In genomic region chr1:157505481-157506272, GRCh38 we compare ENCODE assay signal across 7 cellular contexts.
DNase-seq lines count a peak whose midpoint lies in the region; ATAC-seq and TF ChIP-seq lines count a peak whose summit lies in the region.

No MANE protein-coding gene starts in this region.

- no peak overlapping the region for H3K4me2 ChIP-seq in DND-41 (ENCODE audit: insufficient read depth, low read length)

- ATAC-seq in DND-41 (ENCODE audit: insufficient read depth, low read depth) (peak; percentile 92), HG03159 (IDR thresholded peaks at IDR 0.05; ENCODE audit: unreplicated experiment) (peak; percentile 91)

- in situ Hi-C loops in astrocyte of the spinal cord (cut with HindIII; ENCODE audit: low sequenced_read_pairs) = no loop called here

- no peak overlapping the region for H2AFZ ChIP-seq in DND-41 (ENCODE audit: low read depth, low read length)

- H3K4me1 ChIP-seq in DND-41 (ENCODE audit: insufficient read depth, low read length) = no peaks in the 10 kb centered on the region

- no peaks in the 10 kb centered on the region for H3K79me2 ChIP-seq in DND-41 (ENCODE audit: insufficient read depth, low read length)

- no peaks in the 10 kb centered on the region for H3K9me3 ChIP-seq in DND-41 (ENCODE audit: insufficient read depth, low read length, severe bottlenecking)

- H3K9ac ChIP-seq in DND-41 (ENCODE audit: low read depth, low read length) = no peak overlapping the region

- no peaks in the 10 kb centered on the region for H3K36me3 ChIP-seq in DND-41 (ENCODE audit: insufficient read depth, low read length)

- H3K27ac ChIP-seq in DND-41 (ENCODE audit: low read length) = no peak overlapping the region

- no peaks in the 10 kb centered on the region for H4K20me1 ChIP-seq in DND-41 (ENCODE audit: insufficient read depth, low read length)

- no peak overlapping the region for H3K4me3 ChIP-seq in DND-41 (ENCODE audit: low read depth in 1 of 2, low read length in 2 of 2)
- H3K4me3 ChIP-seq in astrocyte of the spinal cord (ENCODE audit: low read depth, low read length) = no peak overlapping the region

- TF ChIP-seq CTCF in DND-41 (IDR thresholded peaks at IDR 0.05; ENCODE audit: borderline replicate concordance, extremely low read depth, low read length, poor library complexity, severe bottlenecking) = peak; percentile 82
- TF ChIP-seq CTCF in astrocyte of the spinal cord (IDR thresholded peaks at IDR 0.05; ENCODE audit: low read depth, low read length) = peak; percentile 83

- peak; percentile 47 for DNase-seq in DND-41
- DNase-seq in GM19240 (ENCODE audit: insufficient read length, low spot score) = peak; percentile 33
- peak; percentile 54 for DNase-seq in NCI-H82 treated with DMSO at 0.1 percent for 48 hours (lab: John Stamatoyannopoulos, UW; ENCODE audit: unreplicated experiment)
- DNase-seq in astrocyte of the spinal cord (ENCODE audit: low read depth, low spot score) = peak; percentile 51
- DNase-seq in iPS-NIHi7 (ENCODE audit: extremely low spot score) = peak; percentile 80
- DNase-seq in smooth muscle cell of the brain vasculature (ENCODE audit: low read depth, low spot score) = peak; percentile 24

- peaks cover 12% of the 10 kb centered on the region for H3K27me3 ChIP-seq in DND-41 (ENCODE audit: insufficient read depth, low read length, poor library complexity)

Comparison
In these comparisons a context has a peak if more than half of its experiments do, and no peak if none do; other contexts are left out.
1. DNase-seq: peak in every context shown above with its lines; median percentile 80 in iPS-NIHi7; 54 in NCI-H82 treated with DMSO at 0.1 percent for 48 hours; 51 in astrocyte of the spinal cord; 47 in DND-41; 33 in GM19240; 24 in smooth muscle cell of the brain vasculature.